ENCODE assay signal across 10 cellular contexts in the genomic region with DNA sequence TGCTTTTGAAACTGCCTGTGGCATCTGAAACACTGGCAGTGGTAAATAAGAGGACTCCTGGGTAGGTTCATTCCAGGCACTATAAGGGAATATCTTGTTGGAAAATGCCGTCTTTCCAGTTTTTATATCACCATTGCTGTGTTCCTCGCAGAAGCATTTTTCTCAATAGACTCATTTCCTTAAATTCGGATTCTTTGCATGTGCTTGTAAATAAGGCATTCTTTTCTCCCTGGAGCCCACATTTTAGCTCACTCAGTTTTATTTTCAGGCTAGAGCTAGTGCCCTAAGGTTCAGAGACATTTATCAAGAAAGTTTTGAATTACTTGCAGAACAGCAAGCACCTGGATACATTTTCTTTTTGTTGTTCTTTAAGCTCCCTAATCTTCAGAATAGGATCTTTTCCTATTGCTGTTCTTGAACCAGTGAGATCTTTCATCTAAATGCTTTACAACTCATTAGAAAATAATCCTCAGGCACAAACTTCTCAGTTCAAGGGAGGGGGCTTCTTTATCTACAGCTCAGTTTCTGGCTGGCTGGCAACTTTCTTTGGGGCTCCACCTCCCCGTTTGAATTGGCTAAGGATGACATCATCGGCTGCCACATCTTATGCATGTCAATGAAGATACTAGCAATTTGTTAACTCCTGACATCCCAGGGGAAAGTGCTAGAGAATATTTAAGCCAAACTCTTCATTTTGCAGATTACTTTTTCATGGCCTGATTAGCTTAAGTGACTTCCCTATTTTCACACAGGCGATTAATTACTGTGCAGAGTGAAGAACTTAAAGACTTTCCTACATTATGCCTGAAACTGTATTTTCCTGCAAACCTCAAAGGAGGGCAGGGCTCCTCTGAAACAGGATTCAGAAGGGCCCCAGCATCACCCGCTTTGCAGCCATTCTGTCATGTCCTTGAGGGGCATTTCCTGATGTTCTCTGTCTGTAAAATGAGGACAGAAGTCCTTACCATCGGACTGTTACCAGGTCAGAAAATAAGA.
DNase-seq lines count a peak whose midpoint lies in the region; ATAC-seq, FAIRE-seq and TF ChIP-seq lines count a peak whose summit lies in the region.
"Had no signal": no experiment of that assay in that cellular context is flagged by ENCODE, and none has a peak within 500 bp of the region (broad histone marks: within the 10 kb centered on the region; RNA-seq: fewer than 3 reads in every experiment).

No MANE protein-coding gene starts in this region.

- H3K9ac ChIP-seq in HUES6 (ENCODE audit: low read length): peak overlapping the region; percentile 9

- H3K4me1 Mint-ChIP-seq in CD8-positive, alpha-beta T cell (ENCODE audit: low read depth): peaks cover 15% of the 10 kb centered on the region

- CTCF ChIA-PET in CD8-positive, alpha-beta T cell (lab: Charles Lee): no interaction called here

- 37 to 65% methylated on average over 4 to 7 of the region's 8 CpGs for WGBS in mesodermal cell (ENCODE audit: insufficient coverage in 2 of 2), 2 experiments

- no peaks in the 10 kb centered on the region for H3K36me3 ChIP-seq in CD8-positive, alpha-beta T cell (ENCODE audit: insufficient read depth, low read length)
- H3K36me3 ChIP-seq in HUES6 (ENCODE audit: control insufficient read depth, insufficient read depth, low read length) (no peaks in the 10 kb centered on the region), bronchial epithelial cell (ENCODE audit: control insufficient read depth, insufficient read depth, low read length) (no peaks in the 10 kb centered on the region), mesodermal cell (ENCODE audit: control insufficient read depth, insufficient read depth, low read length) (no peaks in the 10 kb centered on the region)
- H3K36me3 ChIP-seq: thoracic aorta had no signal

- peak; percentile 38 for ATAC-seq in CD8-positive, alpha-beta T cell
- no peak for ATAC-seq in left colon

- DNase-seq in CD8-positive, alpha-beta T cell: peak in 1 of 7 experiments; percentile 14
- DNase-seq in bronchial epithelial cell (ENCODE audit: low read depth) (peak; percentile 49), NCI-H748 treated with DMSO at 0.1 percent for 48 hours (lab: John Stamatoyannopoulos, UW) (no peak), left colon (no peak), NCI-H2029 treated with DMSO at 0.1 percent for 48 hours (lab: John Stamatoyannopoulos, UW) (no peak), GM19239 (ENCODE audit: insufficient read length, low spot score) (no peak)
- DNase-seq: activated T-cell treated with anti-CD3 and anti-CD28 coated beads, Interleukin-2, amount 50 U/mL, for 24 hours had no signal

- no peak for TF ChIP-seq CTCF in CD8-positive, alpha-beta T cell (IDR thresholded peaks at IDR 0.05)
- TF ChIP-seq CTCF in bronchial epithelial cell (IDR thresholded peaks at IDR 0.05; ENCODE audit: insufficient read depth, low read length, severe bottlenecking): no peak

- no peak for FAIRE-seq in bronchial epithelial cell (lab: Jason Lieb, UNC)
- FAIRE-seq in GM19239 (lab: Jason Lieb, UNC): no peak

- H3K4me3 Mint-ChIP-seq in CD8-positive, alpha-beta T cell: no peak overlapping the region
- H3K4me3 Mint-ChIP-seq: activated T-cell treated with anti-CD3 and anti-CD28 coated beads, Interleukin-2, amount 50 U/mL, for 24 hours had no signal

- POLR2A ChIA-PET in CD8-positive, alpha-beta T cell (lab: Charles Lee): no interaction called here

- no peaks in the 10 kb centered on the region for H3K9me3 Mint-ChIP-seq in CD8-positive, alpha-beta T cell
- H3K9me3 Mint-ChIP-seq: activated T-cell treated with anti-CD3 and anti-CD28 coated beads, Interleukin-2, amount 50 U/mL, for 24 hours had no signal

- no peak overlapping the region for H3K4me3 ChIP-seq in CD8-positive, alpha-beta T cell (ENCODE audit: low read depth, low read length)
- H3K4me3 ChIP-seq in HUES6 (ENCODE audit: low read depth, low read length): peak overlapping the region; percentile 29; the same call in 1 of the 2 replicates
- H3K4me3 ChIP-seq in bronchial epithelial cell (ENCODE audit: low read depth, low read length): no peak overlapping the region
- no peak overlapping the region for H3K4me3 ChIP-seq in mesodermal cell (ENCODE audit: extremely low read depth, insufficient read depth, low read length, poor library complexity, severe bottlenecking)
- H3K4me3 ChIP-seq: thoracic aorta had no signal

- no peak overlapping the region for H3K27ac ChIP-seq in CD8-positive, alpha-beta T cell (ENCODE audit: low read depth, low read length)
- H3K27ac ChIP-seq in HUES6 (ENCODE audit: low read depth, low read length): peak overlapping the region; percentile 37; the same call in 1 of the 2 replicates
- H3K27ac ChIP-seq in mesodermal cell (ENCODE audit: low read depth, low read length, severe bottlenecking): peak overlapping the region; percentile 90

- peaks cover 17% of the 10 kb centered on the region for H3K36me3 Mint-ChIP-seq in CD8-positive, alpha-beta T cell

- H3K27me3 Mint-ChIP-seq in CD8-positive, alpha-beta T cell (ENCODE audit: low read depth): no peaks in the 10 kb centered on the region
- H3K27me3 Mint-ChIP-seq: activated T-cell treated with anti-CD3 and anti-CD28 coated beads, Interleukin-2, amount 50 U/mL, for 24 hours had no signal

- intact Hi-C loops in CD8-positive, alpha-beta T cell (cut with DNase I, micrococcal nuclease): no loop called here
- intact Hi-C loops in left colon (cut with DNase I, micrococcal nuclease): no loop called here

- H3K27ac Mint-ChIP-seq in CD8-positive, alpha-beta T cell: no peak overlapping the region
- H3K27ac Mint-ChIP-seq: activated T-cell treated with anti-CD3 and anti-CD28 coated beads, Interleukin-2, amount 50 U/mL, for 24 hours had no signal

- H3K27me3 ChIP-seq in CD8-positive, alpha-beta T cell (ENCODE audit: insufficient read depth, low read length): no peaks in the 10 kb centered on the region
- H3K27me3 ChIP-seq in HUES6 (ENCODE audit: control insufficient read depth, insufficient read depth, low read length) (no peaks in the 10 kb centered on the region), bronchial epithelial cell (ENCODE audit: control insufficient read depth, insufficient read depth, low read length) (no peaks in the 10 kb centered on the region)

- peaks cover 5% of the 10 kb centered on the region for H3K4me1 ChIP-seq in CD8-positive, alpha-beta T cell (ENCODE audit: insufficient read depth, low read length)
- H3K4me1 ChIP-seq in HUES6 (ENCODE audit: control insufficient read depth, insufficient read depth, low read length) (peaks cover 19% of the 10 kb centered on the region), mesodermal cell (ENCODE audit: control insufficient read depth, insufficient read depth, low read length, poor library complexity, severe bottlenecking) (peaks cover 51% of the 10 kb centered on the region)

- no peaks in the 10 kb centered on the region for H3K9me3 ChIP-seq in CD8-positive, alpha-beta T cell (ENCODE audit: low read length)
- H3K9me3 ChIP-seq in HUES6 (ENCODE audit: control insufficient read depth, insufficient read depth, low read depth, low read length): no peaks in the 10 kb centered on the region
- no peaks in the 10 kb centered on the region for H3K9me3 ChIP-seq in mesodermal cell (ENCODE audit: control insufficient read depth, low read length)
- H3K9me3 ChIP-seq: thoracic aorta had no signal
